In genomic region chr5:141514330-141515111, GRCh38 we compare ENCODE assay signal across 8 cellular contexts. TPM values are rescaled to one million over a fixed set of nuclear protein-coding genes. Genes with fewer than 3 reads are reported as not detected.
A peak's percentile ranks its signal among the peaks of the same experiment; 100 is the strongest.
DNase-seq lines count a peak whose midpoint lies in the region; ATAC-seq and TF ChIP-seq lines count a peak whose summit lies in the region.

No MANE protein-coding gene starts in this region.

- H3K4me1 Mint-ChIP-seq in memory B cell, result peaks cover 52% of the 10 kb centered on the region

- intact Hi-C loops in Right ventricle myocardium inferior (cut with DNase I) (no loop called here), cardiac septum (cut with DNase I) (no loop called here), vagina (cut with DNase I) (no loop called here)

- H3K4me3 ChIP-seq in HUES6 (ENCODE audit: low read depth, low read length), result peak overlapping the region; percentile 79
- peak overlapping the region; percentile 60 for H3K4me3 ChIP-seq in brain microvascular endothelial cell (ENCODE audit: low read depth, low read length)
- peak overlapping the region; percentile 61 to 62 for H3K4me3 ChIP-seq in vagina

- peaks cover 26% of the 10 kb centered on the region for H3K36me3 Mint-ChIP-seq in memory B cell

- TF ChIP-seq CTCF in brain microvascular endothelial cell (IDR thresholded peaks at IDR 0.05; ENCODE audit: low read depth, low read length, missing control alignments) (no peak), vagina (IDR thresholded peaks at IDR 0.05) (no peak)

- peak overlapping the region; percentile 33 for H3K27ac Mint-ChIP-seq in memory B cell

- no peak for TF ChIP-seq POLR2A in vagina (IDR thresholded peaks at IDR 0.05)

- H3K4me1 ChIP-seq in HUES6 (ENCODE audit: control insufficient read depth, insufficient read depth, low read length) (peaks cover 31% of the 10 kb centered on the region), vagina (peaks cover 75% of the 10 kb centered on the region)

- H3K27me3 Mint-ChIP-seq in memory B cell, result peaks cover 3% of the 10 kb centered on the region

- ATAC-seq in Right ventricle myocardium inferior, result peak; percentile 15
- no peak for ATAC-seq in memory B cell (ENCODE audit: low read depth)
- ATAC-seq in HG03135 (IDR thresholded peaks at IDR 0.05; ENCODE audit: unreplicated experiment), result no peak

- H3K9ac ChIP-seq in HUES6 (ENCODE audit: low read length), result peak overlapping the region; percentile 74

- H3K9me3 ChIP-seq in HUES6 (ENCODE audit: control insufficient read depth, insufficient read depth, low read depth, low read length) (no peaks in the 10 kb centered on the region), vagina (no peaks in the 10 kb centered on the region)

- DNase-seq in Right ventricle myocardium inferior (ENCODE audit: missing footprints) (no peak), cardiac septum (ENCODE audit: low spot score) (no peak), brain microvascular endothelial cell (peak; percentile 35), memory B cell (ENCODE audit: low spot score in 2 of 2) (no peak), vagina (ENCODE audit: extremely low spot score in 2 of 2) (no peak), midbrain (lab: John Stamatoyannopoulos, UW) (no peak)

- in situ Hi-C loops in brain microvascular endothelial cell (cut with HindIII; ENCODE audit: low pct_ligation_motif_present, low sequenced_read_pairs), result loop anchor here (25.0 kb wide), 1 partner anchor 102 kb away; the partner anchor contains the start of genes PCDHGA10, PCDHGA11, PCDHGA9 and PCDHGB6

- H3K9me3 Mint-ChIP-seq in memory B cell, result no peaks in the 10 kb centered on the region

- H3K27ac ChIP-seq in HUES6 (ENCODE audit: low read depth, low read length), result peak overlapping the region; percentile 65; the same call in 1 of the 2 replicates
- peak overlapping the region; percentile 95 for H3K27ac ChIP-seq in brain microvascular endothelial cell
- peak overlapping the region; percentile 94 for H3K27ac ChIP-seq in vagina

- no peak overlapping the region for H3K4me3 Mint-ChIP-seq in memory B cell

- H3K36me3 ChIP-seq in HUES6 (ENCODE audit: control insufficient read depth, insufficient read depth, low read length) (peaks cover 41% of the 10 kb centered on the region), brain microvascular endothelial cell (replicated peaks) (peaks cover 21% of the 10 kb centered on the region), vagina (peaks cover 3 to 12% of the 10 kb centered on the region in 2 donors)

- H3K27me3 ChIP-seq in HUES6 (ENCODE audit: control insufficient read depth, insufficient read depth, low read length) (no peaks in the 10 kb centered on the region), brain microvascular endothelial cell (replicated peaks) (no peaks in the 10 kb centered on the region), vagina (no peaks in the 10 kb centered on the region)

RNA-seq across cellular contexts. Expression of gene PCDHGC5, which starts 25.6 kb away (rescaled TPM):
- 2.4 TPM for total RNA-seq in Right ventricle myocardium inferior
- 6.1 TPM for total RNA-seq in cardiac septum
- total RNA-seq in vagina, result 3.4 TPM

RNA-seq across cellular contexts. Expression of gene PCDHGC4, which starts 29.7 kb away (rescaled TPM):
- total RNA-seq in Right ventricle myocardium inferior, result 2.4 TPM
- total RNA-seq in cardiac septum, result 5.8 TPM
- 4.9 TPM for total RNA-seq in vagina

RNA-seq across cellular contexts. Expression of gene PCDHGC3, which starts 38.8 kb away (rescaled TPM):
- total RNA-seq in Right ventricle myocardium inferior (22.5 TPM), cardiac septum (16.9 TPM), vagina (78.3 TPM)
